ENCODE assay signal across 15 cellular contexts in genomic region chr22:33272180-33272579, GRCh38.
DNase-seq lines count a peak whose midpoint lies in the region; ATAC-seq and TF ChIP-seq lines count a peak whose summit lies in the region.
"Had no signal": no experiment of that assay in that cellular context is flagged by ENCODE, and none has a peak within 500 bp of the region (broad histone marks: within the 10 kb centered on the region; RNA-seq: fewer than 3 reads in every experiment).

No MANE protein-coding gene starts in this region.

- intact Hi-C loops in spleen (cut with DNase I; ENCODE audit: low total_unique reads) (no loop called here), vagina (cut with DNase I) (no loop called here)

- H3K9me3 ChIP-seq in spleen (no peaks in the 10 kb centered on the region), vagina (no peaks in the 10 kb centered on the region)

- no peaks in the 10 kb centered on the region for H3K27me3 ChIP-seq in spleen (replicated peaks in 1 of 7)
- no peaks in the 10 kb centered on the region for H3K27me3 ChIP-seq in vagina

- DNase-seq in NCI-H2029 (lab: John Stamatoyannopoulos, UW) (peak; percentile 42), spleen (no peak), coronary artery (ENCODE audit: low spot score) (no peak), mesenteric fat pad (ENCODE audit: low spot score) (no peak), DMS 273 treated with DMSO at 0.1 percent for 48 hours (lab: John Stamatoyannopoulos, UW) (no peak), vagina (ENCODE audit: extremely low spot score in 2 of 2) (no peak)
- DNase-seq: activated CD4-positive, alpha-beta T cell treated with anti-CD3 and anti-CD28 coated beads, Interleukin-2, amount 10 ng/mL, durations not matched to agents 24 days and 14 days; activated naive CD4-positive, alpha-beta T cell treated with anti-CD3 and anti-CD28 coated beads, Interleukin-2, amount 10 ng/mL, durations not matched to agents 7 days and 5 days; DMS79; HFFc6; NCI-H524; nephron progenitor cell had no signal

- H3K36me3 ChIP-seq in spleen, result peaks cover 0 to 26% (median 0%) of the 10 kb centered on the region in 6 donors
- H3K36me3 ChIP-seq in vagina, result peaks cover 0 to 2% of the 10 kb centered on the region in 2 donors

- TF ChIP-seq POLR2A in spleen (IDR thresholded peaks at IDR 0.05) (no peak), vagina (IDR thresholded peaks at IDR 0.05) (no peak)

- WGBS in spleen, 5 donors, result 68 to 93% (median 80%) methylated on average over 2 of the region's 2 CpGs

- peaks cover 0 to 50% (median 15%) of the 10 kb centered on the region in 6 donors for H3K4me1 ChIP-seq in spleen
- no peaks in the 10 kb centered on the region for H3K4me1 ChIP-seq in vagina

- TF ChIP-seq CTCF in spleen (IDR thresholded peaks at IDR 0.05 in 8 of 11, conservative IDR thresholded peaks at IDR 0.05 in 3 of 11), result no peak
- no peak for TF ChIP-seq CTCF in coronary artery (IDR thresholded peaks at IDR 0.05)
- no peak for TF ChIP-seq CTCF in vagina (IDR thresholded peaks at IDR 0.05)

- H3K4me3 ChIP-seq in spleen, result no peak overlapping the region
- no peak overlapping the region for H3K4me3 ChIP-seq in coronary artery
- no peak overlapping the region for H3K4me3 ChIP-seq in vagina
- H3K4me3 ChIP-seq: SK-N-MC had no signal

- peak overlapping the region in 6 of 8 donors; percentile 19 to 86 (median 69) for H3K27ac ChIP-seq in spleen
- no peak overlapping the region for H3K27ac ChIP-seq in coronary artery
- no peak overlapping the region for H3K27ac ChIP-seq in vagina
- H3K27ac ChIP-seq: SK-N-MC had no signal

- peak; percentile 39 for ATAC-seq in GM19467 (IDR thresholded peaks at IDR 0.05; ENCODE audit: unreplicated experiment)
- peak; percentile 20 for ATAC-seq in HG02973 (IDR thresholded peaks at IDR 0.05; ENCODE audit: unreplicated experiment)

Comparison
In these comparisons a context has a peak if more than half of its experiments do, and no peak if none do; other contexts are left out.
1. H3K27ac ChIP-seq: peak in spleen (6 of 8); none in coronary artery (0 of 2) and vagina (single experiment).